In genomic region chr10:101830322-101831168, GRCh38 we compare ENCODE assay signal across 8 cellular contexts. TPM values are rescaled to one million over a fixed set of nuclear protein-coding genes. Genes with fewer than 3 reads are reported as not detected.
DNase-seq lines count a peak whose midpoint lies in the region; ATAC-seq, FAIRE-seq and TF ChIP-seq lines count a peak whose summit lies in the region.

No MANE protein-coding gene starts in this region.

- no peak for FAIRE-seq in pancreas (lab: Jason Lieb, UNC)

- H3K4me2 ChIP-seq in DND-41 (ENCODE audit: insufficient read depth, low read length): peak overlapping the region; percentile 92
- peak overlapping the region; percentile 74 for H3K4me2 ChIP-seq in GM23248 (ENCODE audit: unreplicated experiment)

- H3K9ac ChIP-seq in DND-41 (ENCODE audit: low read depth, low read length): peak overlapping the region; percentile 66
- peak overlapping the region; percentile 67 for H3K9ac ChIP-seq in GM23248

- in situ Hi-C loops in GM23248 (cut with MboI) (no loop called here), SK-MEL-5 (cut with HindIII; ENCODE audit: low pct_unique_long_range_greater_than_20kb, low sequenced_read_pairs) (no loop called here)

- H3K9me3 ChIP-seq in DND-41 (ENCODE audit: insufficient read depth, low read length, severe bottlenecking) (no peaks in the 10 kb centered on the region), GM23248 (ENCODE audit: low read depth) (no peaks in the 10 kb centered on the region), pancreas (no peaks in the 10 kb centered on the region), tibial artery (no peaks in the 10 kb centered on the region)

- no peaks in the 10 kb centered on the region for H3K79me2 ChIP-seq in DND-41 (ENCODE audit: insufficient read depth, low read length)
- H3K79me2 ChIP-seq in GM23248 (ENCODE audit: insufficient read depth): no peaks in the 10 kb centered on the region

- peaks cover 3% of the 10 kb centered on the region; the same call in 1 of the 2 replicates for H4K20me1 ChIP-seq in DND-41 (ENCODE audit: insufficient read depth, low read length)
- no peaks in the 10 kb centered on the region for H4K20me1 ChIP-seq in GM23248 (ENCODE audit: insufficient read depth)

- H3K4me3 ChIP-seq in DND-41 (ENCODE audit: low read depth in 1 of 2, low read length in 2 of 2) (peak overlapping the region; percentile 18 to 64; a peak in 3 of 4 replicates), GM23248 (peak overlapping the region; percentile 73), LNCaP clone FGC (ENCODE audit: low read depth, low read length) (peak overlapping the region; percentile 36), pancreas (peak overlapping the region; percentile 22 to 56 (median 50)), tibial artery (peak overlapping the region; percentile 49 to 64)

- H3F3A ChIP-seq in GM23248 (ENCODE audit: insufficient read depth): 0 out of 2 replicates have a peak, but pooled peaks cover 10% of the 10 kb centered on the region

- peak; percentile 92 for DNase-seq in DND-41
- peak; percentile 98 for DNase-seq in GM23248
- DNase-seq in LNCaP clone FGC (ENCODE audit: low read depth): peak; percentile 45
- peak; percentile 78 for DNase-seq in SK-MEL-5 (ENCODE audit: low read depth, low spot score)
- peak; percentile 95 for DNase-seq in activated naive CD4-positive, alpha-beta T cell treated with anti-CD3 and anti-CD28 coated beads, Interleukin-2, amount 50 U/mL, for 16 hours
- peak; percentile 79 for DNase-seq in glomerular visceral epithelial cell (ENCODE audit: extremely low spot score)
- DNase-seq in pancreas: peak; percentile 88 to 96 (median 91)
- DNase-seq in tibial artery: peak; percentile 91 to 92

- H3K27me3 ChIP-seq in DND-41 (ENCODE audit: insufficient read depth, low read length, poor library complexity) (no peaks in the 10 kb centered on the region), GM23248 (replicated peaks; ENCODE audit: insufficient read depth) (no peaks in the 10 kb centered on the region), pancreas (no peaks in the 10 kb centered on the region), tibial artery (no peaks in the 10 kb centered on the region)

- H3K27ac ChIP-seq in DND-41 (ENCODE audit: low read length) (peak overlapping the region; percentile 80), GM23248 (peak overlapping the region; percentile 60), pancreas (peak overlapping the region; percentile 27 to 60 (median 48)), tibial artery (peak overlapping the region; percentile 32 to 57)

- H2AFZ ChIP-seq in DND-41 (ENCODE audit: low read depth, low read length) (peak overlapping the region; percentile 85), GM23248 (peak overlapping the region; percentile 75)

- H3K9me2 ChIP-seq in GM23248 (ENCODE audit: insufficient read depth): no peaks in the 10 kb centered on the region

- no peak for TF ChIP-seq CTCF in DND-41 (IDR thresholded peaks at IDR 0.05; ENCODE audit: borderline replicate concordance, extremely low read depth, low read length, poor library complexity, severe bottlenecking)
- no peak for TF ChIP-seq CTCF in LNCaP clone FGC (IDR thresholded peaks at IDR 0.05; ENCODE audit: control insufficient read depth, extremely low read depth, insufficient read depth)
- TF ChIP-seq CTCF in pancreas (IDR thresholded peaks at IDR 0.05): no peak
- TF ChIP-seq CTCF in tibial artery (IDR thresholded peaks at IDR 0.05): no peak

- intact Hi-C loops in pancreas (cut with DNase I) (loop anchor here in 1 of 3 donors (10.0 kb wide), 1 partner anchor 184 kb away; no protein-coding TSS in a partner anchor), tibial artery (cut with DNase I; ENCODE audit: low total_unique reads) (no loop called here)

- ATAC-seq in DND-41 (ENCODE audit: insufficient read depth, low read depth) (peak; percentile 93), pancreas (peak; percentile 85 to 91 (median 90))

- H3K36me3 ChIP-seq in DND-41 (ENCODE audit: insufficient read depth, low read length) (no peaks in the 10 kb centered on the region), GM23248 (ENCODE audit: low read depth) (no peaks in the 10 kb centered on the region), pancreas (no peaks in the 10 kb centered on the region), tibial artery (no peaks in the 10 kb centered on the region)

- WGBS in GM23248 (ENCODE audit: low coverage in 1 of 2, low lambda C conversion rate in 2 of 2, missing lambda C conversion rate in 2 of 2), 2 experiments: 2% methylated on average over 30 to 52 of the region's 56 CpGs
- 1 to 2% methylated on average over 54 to 56 of the region's 56 CpGs for WGBS in pancreas, 2 donors

- peaks cover 35% of the 10 kb centered on the region for H3K4me1 ChIP-seq in DND-41 (ENCODE audit: insufficient read depth, low read length)
- 0 out of 2 replicates have a peak, but pooled peaks cover 4% of the 10 kb centered on the region for H3K4me1 ChIP-seq in GM23248 (ENCODE audit: insufficient read depth)
- H3K4me1 ChIP-seq in pancreas: peaks cover 0 to 8% (median 0%) of the 10 kb centered on the region in 3 donors
- peaks cover 0 to 27% (median 19%) of the 10 kb centered on the region in 4 donors for H3K4me1 ChIP-seq in tibial artery

RNA-seq across cellular contexts. Expression of gene OGA, which starts 12.3 kb away (rescaled TPM):
- 73.6 and 78.0 TPM in 2 replicates for total RNA-seq in GM23248 (2014; rRNA removed; shearing (Covaris generic))
- 35.2 and 42.5 TPM in 2 replicates for polyA plus RNA-seq in GM23248 (2016; fragmentation: Nextera tagmentation; extraction: Ambion mirVana)
- 46.4 and 57.8 TPM in 2 replicates for total RNA-seq in SK-MEL-5 (2014; rRNA removed; shearing (Covaris generic))
- 39.7 and 50.8 TPM in 2 replicates for polyA plus RNA-seq in SK-MEL-5 (2015; cell fraction: cytosol; rRNA removed)
- polyA plus RNA-seq in SK-MEL-5 (2015; cell fraction: nucleus; rRNA removed): 179 and 208 TPM in 2 replicates
- total RNA-seq in pancreas: 10 to 100 TPM; 29.3 to 57.3 (median 32.2) TPM
- polyA plus RNA-seq in pancreas: 10 to 100 TPM; 29.8 to 47.2 TPM

RNA-seq across cellular contexts. Expression of gene KCNIP2, which starts 13.1 kb away (rescaled TPM):
- total RNA-seq in GM23248 (2014; rRNA removed; shearing (Covaris generic)): 0.22 TPM in 1 of 2 replicates, not detected in the other
- polyA plus RNA-seq in GM23248 (2016; fragmentation: Nextera tagmentation; extraction: Ambion mirVana): 0.15 and 0.24 TPM in 2 replicates
- 1.1 and 1.6 TPM in 2 replicates for total RNA-seq in SK-MEL-5 (2014; rRNA removed; shearing (Covaris generic))
- polyA plus RNA-seq in SK-MEL-5 (2015; cell fraction: cytosol; rRNA removed): 0.58 and 8.0 TPM in 2 replicates
- polyA plus RNA-seq in SK-MEL-5 (2015; cell fraction: nucleus; rRNA removed): 13.0 and 15.1 TPM in 2 replicates
- total RNA-seq in pancreas: 1 to 10 TPM in 4 of 6 donors, under 1 TPM in 2; 0.67 to 2.2 (median 1.2) TPM
- 1 to 10 TPM; 1.8 to 3.0 TPM for polyA plus RNA-seq in pancreas

RNA-seq across cellular contexts. Expression of gene NPM3, which starts 47.3 kb away (rescaled TPM):
- total RNA-seq in GM23248 (2014; rRNA removed; shearing (Covaris generic)): 62.0 and 69.6 TPM in 2 replicates
- polyA plus RNA-seq in GM23248 (2016; fragmentation: Nextera tagmentation; extraction: Ambion mirVana) (2.9 and 4.1 TPM in 2 replicates), pancreas (10 to 100 TPM; 16.2 to 17.0 TPM)
- total RNA-seq in SK-MEL-5 (2014; rRNA removed; shearing (Covaris generic)): 61.5 and 78.6 TPM in 2 replicates
- 82.1 and 105 TPM in 2 replicates for polyA plus RNA-seq in SK-MEL-5 (2015; cell fraction: cytosol; rRNA removed)
- 15.3 and 28.2 TPM in 2 replicates for polyA plus RNA-seq in SK-MEL-5 (2015; cell fraction: nucleus; rRNA removed)
- total RNA-seq in pancreas: 10 to 100 TPM; 13.2 to 23.3 (median 20.1) TPM

RNA-seq across cellular contexts. Expression of gene FGF8, which starts 54.6 kb away (rescaled TPM):
- 4.4 TPM in 1 of 2 replicates, not detected in the other for total RNA-seq in GM23248 (2014; rRNA removed; shearing (Covaris generic))
- not detected in 2 replicates for polyA plus RNA-seq in GM23248 (2016; fragmentation: Nextera tagmentation; extraction: Ambion mirVana)
- 0.69 TPM in 1 of 2 replicates, not detected in the other for total RNA-seq in SK-MEL-5 (2014; rRNA removed; shearing (Covaris generic))
- polyA plus RNA-seq in SK-MEL-5 (2015; cell fraction: cytosol; rRNA removed): not detected in 2 replicates
- not detected in 2 replicates for polyA plus RNA-seq in SK-MEL-5 (2015; cell fraction: nucleus; rRNA removed)
- not detected for total RNA-seq in pancreas
- not detected for polyA plus RNA-seq in pancreas

Comparison
In these comparisons a context has a peak if more than half of its experiments do, and no peak if none do; other contexts are left out.
1. Peak in every context shown above with its lines: DNase-seq, ATAC-seq, H3K4me3 ChIP-seq and H3K27ac ChIP-seq.
2. DNase-seq: peak in every context shown above with its lines; median percentile 98 in GM23248; 95 in activated naive CD4-positive, alpha-beta T cell treated with anti-CD3 and anti-CD28 coated beads, Interleukin-2, amount 50 U/mL, for 16 hours; 92 in DND-41; 92 in tibial artery; 91 in pancreas; 79 in glomerular visceral epithelial cell; 78 in SK-MEL-5; 45 in LNCaP clone FGC.